9 cellular contexts compared by ENCODE assay signal in genomic region chr2:237743561-237744269, GRCh38. TPM values are rescaled to one million over a fixed set of nuclear protein-coding genes. Genes with fewer than 3 reads are reported as not detected.
DNase-seq lines count a peak whose midpoint lies in the region; ATAC-seq and TF ChIP-seq lines count a peak whose summit lies in the region.
"Had no signal": no experiment of that assay in that cellular context is flagged by ENCODE, and none has a peak within 500 bp of the region (broad histone marks: within the 10 kb centered on the region; RNA-seq: fewer than 3 reads in every experiment).

No MANE protein-coding gene starts in this region.

- H3K27ac Mint-ChIP-seq in naive thymus-derived CD4-positive, alpha-beta T cell: peak overlapping the region; percentile 67 to 94 (median 86)

- peaks cover 30 to 62% (median 55%) of the 10 kb centered on the region in 7 donors for H3K4me1 Mint-ChIP-seq in naive thymus-derived CD4-positive, alpha-beta T cell

- peaks cover 2 to 20% (median 4%) of the 10 kb centered on the region in 5 donors for H3K36me3 Mint-ChIP-seq in naive thymus-derived CD4-positive, alpha-beta T cell

- peak; percentile 8 for ATAC-seq in naive thymus-derived CD4-positive, alpha-beta T cell
- ATAC-seq in HG02763 (IDR thresholded peaks at IDR 0.05; ENCODE audit: unreplicated experiment) (no peak), GM18870 (IDR thresholded peaks at IDR 0.05; ENCODE audit: unreplicated experiment) (no peak)

- no peak for TF ChIP-seq POLR2A in breast epithelium (IDR thresholded peaks at IDR 0.05)

- H3K4me3 ChIP-seq in AG10803 (ENCODE audit: low read length) (no peak overlapping the region), breast epithelium (no peak overlapping the region)
- no peak overlapping the region for H3K4me3 ChIP-seq in naive thymus-derived CD4-positive, alpha-beta T cell (ENCODE audit: low read length)

- H3K27me3 Mint-ChIP-seq in naive thymus-derived CD4-positive, alpha-beta T cell: no peaks in the 10 kb centered on the region

- peak; percentile 40 for DNase-seq in AG10803 (ENCODE audit: low read depth)
- peak; percentile 21 for DNase-seq in HT1080 (ENCODE audit: low read depth)
- DNase-seq in breast epithelium (ENCODE audit: low spot score in 2 of 2): no peak
- DNase-seq in naive thymus-derived CD4-positive, alpha-beta T cell: peak in 1 of 9 donors; percentile 16
- no peak for DNase-seq in effector CD4-positive, alpha-beta T cell
- DNase-seq in head of caudate nucleus: no peak
- DNase-seq: activated CD4-positive, alpha-beta T cell treated with anti-CD3 and anti-CD28 coated beads, Interleukin-2, amount 50 U/mL, for 4 hours had no signal

- CTCF ChIA-PET in naive thymus-derived CD4-positive, alpha-beta T cell (lab: Charles Lee): interaction anchor here (1.1 to 6.2 kb wide), 9 partner anchors 11 to 589 kb away, joined by 3 to 181 read pairs (median 7); no protein-coding TSS in a partner anchor

- TF ChIP-seq CTCF in AG10803 (conservative IDR thresholded peaks at IDR 0.05; ENCODE audit: low read length) (peak; percentile 22; the same call in 1 of the 2 replicates), breast epithelium (IDR thresholded peaks at IDR 0.05) (peak in 1 of 3 donors; percentile 35)

- intact Hi-C loops in breast epithelium (cut with DNase I; ENCODE audit: low total_unique reads): loop anchor here (10.0 kb wide), 2 partner anchors 69 to 159 kb away; no protein-coding TSS in a partner anchor
- intact Hi-C loops in naive thymus-derived CD4-positive, alpha-beta T cell (cut with micrococcal nuclease): loop anchor here (2.0 to 10.0 kb wide), 4 partner anchors 47 to 229 kb away; no protein-coding TSS in a partner anchor
- intact Hi-C loops in head of caudate nucleus (cut with DNase I): loop anchor here (2.0 to 5.0 kb wide), 2 partner anchors 69 to 166 kb away; no protein-coding TSS in a partner anchor

- peak overlapping the region in 1 of 10 donors; percentile 20 for H3K4me3 Mint-ChIP-seq in naive thymus-derived CD4-positive, alpha-beta T cell

- no peaks in the 10 kb centered on the region for H3K9me3 Mint-ChIP-seq in naive thymus-derived CD4-positive, alpha-beta T cell

- H3K9me3 ChIP-seq in breast epithelium: no peaks in the 10 kb centered on the region
- no peaks in the 10 kb centered on the region for H3K9me3 ChIP-seq in naive thymus-derived CD4-positive, alpha-beta T cell (ENCODE audit: control insufficient read depth in 2 of 3, low read length in 3 of 3)

- H3K36me3 ChIP-seq in breast epithelium: no peaks in the 10 kb centered on the region
- peaks cover 0 to 14% (median 4%) of the 10 kb centered on the region in 3 experiments for H3K36me3 ChIP-seq in naive thymus-derived CD4-positive, alpha-beta T cell (ENCODE audit: control insufficient read depth in 2 of 3, insufficient read depth in 3 of 3, low read length in 3 of 3)

- POLR2A ChIA-PET in naive thymus-derived CD4-positive, alpha-beta T cell (lab: Charles Lee): interaction anchor here (1.5 kb wide), 1 partner anchor 46 kb away, joined by 3 read pairs; no protein-coding TSS in a partner anchor

- no peaks in the 10 kb centered on the region for H3K4me1 ChIP-seq in breast epithelium
- H3K4me1 ChIP-seq in naive thymus-derived CD4-positive, alpha-beta T cell (ENCODE audit: control insufficient read depth in 2 of 2, insufficient read depth in 2 of 2, low read length in 2 of 2): peaks cover 4 to 8% of the 10 kb centered on the region in 2 donors

- no peaks in the 10 kb centered on the region for H3K27me3 ChIP-seq in breast epithelium
- no peaks in the 10 kb centered on the region for H3K27me3 ChIP-seq in naive thymus-derived CD4-positive, alpha-beta T cell (ENCODE audit: control insufficient read depth in 2 of 2, insufficient read depth in 2 of 2, low read length in 2 of 2)

- H3K27ac ChIP-seq in breast epithelium: peak overlapping the region; percentile 30 to 59
- peak overlapping the region; percentile 45 for H3K27ac ChIP-seq in naive thymus-derived CD4-positive, alpha-beta T cell (ENCODE audit: low read depth, low read length)

RNA-seq across cellular contexts. Expression of gene RBM44, which starts 54.9 kb away (rescaled TPM):
- 0.32 and 0.40 TPM in 2 replicates for total RNA-seq in HT1080 (2014; rRNA removed; shearing (Covaris generic))
- 0.19 and 0.52 TPM in 2 replicates for polyA plus RNA-seq in HT1080 (2015; cell fraction: cytosol; rRNA removed)
- 1.3 and 1.9 TPM in 2 replicates for polyA plus RNA-seq in HT1080 (2015; cell fraction: nucleus; rRNA removed)
- 1 to 10 TPM; 1.4 to 2.5 (median 2.0) TPM for total RNA-seq in breast epithelium
- total RNA-seq in naive thymus-derived CD4-positive, alpha-beta T cell: 1 to 10 TPM in 3 of 5 experiments, under 1 TPM in 2; 0.60 to 3.1 (median 1.0) TPM
- under 1 TPM in 1 of 2 donors, not detected in 1; 0.06 TPM for polyA plus RNA-seq in naive thymus-derived CD4-positive, alpha-beta T cell

Comparison
In these comparisons a context has a peak if more than half of its experiments do, and no peak if none do; other contexts are left out.
1. DNase-seq: peak in AG10803 (single experiment) and HT1080 (single experiment); none in breast epithelium (0 of 2), effector CD4-positive, alpha-beta T cell (single experiment) and head of caudate nucleus (0 of 42).